22 cellular contexts compared by ENCODE assay signal in genomic region chr1:244020086-244020485, GRCh38.
"Had no signal": no experiment of that assay in that cellular context is flagged by ENCODE, and none has a peak within 500 bp of the region (broad histone marks: within the 10 kb centered on the region; RNA-seq: fewer than 3 reads in every experiment).

No MANE protein-coding gene starts in this region.

- DNase-seq: activated CD4-positive, alpha-beta memory T cell treated with anti-CD3 and anti-CD28 coated beads, Interleukin-2, amount 10 ng/mL, durations not matched to agents 7 days and 5 days; activated CD4-positive, alpha-beta T cell treated with anti-CD3 and anti-CD28 coated beads for 1 hour; activated CD4-positive, alpha-beta T cell treated with anti-CD3 and anti-CD28 coated beads, Interleukin-2, amount 10 ng/mL, durations not matched to agents 7 days and 5 days; activated naive CD4-positive, alpha-beta T cell; activated T-cell treated with anti-CD3 and anti-CD28 coated beads, Interleukin-2, amount 50 U/mL, for 72 hours; anterior cingulate cortex; endodermal cell; gastrocnemius medialis; glutamatergic neuron; left cardiac atrium; left ventricle myocardium superior; stimulated activated CD4-positive, alpha-beta T cell treated with anti-CD3 and anti-CD28 coated beads, Interleukin-1b, Interleukin-23, amount 100 ng/mL, for 48 hours; stimulated activated naive B cell treated with anti-CD40 and anti-IgM and Interleukin-4, amounts not matched to agents 10 μg/mL and 1 μg/mL and 100 μg/mL, for 72 hours; T-helper 2 cell had no signal

- H3K27me3 ChIP-seq: gastrocnemius medialis, right atrium auricular region, tibial nerve had no signal

- H3K9me3 ChIP-seq: gastrocnemius medialis, right atrium auricular region, tibial nerve had no signal

- H3K27me3 Mint-ChIP-seq: dendritic cell treated with granulocyte-macrophage colony-stimulating factor and Interleukin-4, amounts not matched to agents 40 ng/mL and 50 ng/mL, for 4 days had no signal

- H3K9me3 Mint-ChIP-seq: activated CD4-positive, alpha-beta memory T cell treated with anti-CD3 and anti-CD28 coated beads, Interleukin-2, amount 10 ng/mL, durations not matched to agents 7 days and 5 days; activated CD4-positive, alpha-beta T cell treated with anti-CD3 and anti-CD28 coated beads, Interleukin-2, amount 10 ng/mL, durations not matched to agents 7 days and 5 days; activated naive CD4-positive, alpha-beta T cell treated with anti-CD3 and anti-CD28 coated beads, Interleukin-2, amount 50 U/mL, for 72 hours; central memory CD8-positive, alpha-beta T cell; nephron had no signal

- H3K27ac Mint-ChIP-seq: activated CD4-positive, alpha-beta memory T cell treated with anti-CD3 and anti-CD28 coated beads, Interleukin-2, amount 10 ng/mL, durations not matched to agents 7 days and 5 days; activated CD4-positive, alpha-beta T cell treated with anti-CD3 and anti-CD28 coated beads, Interleukin-2, amount 10 ng/mL, durations not matched to agents 7 days and 5 days; activated naive CD4-positive, alpha-beta T cell treated with anti-CD3 and anti-CD28 coated beads, Interleukin-2, amount 50 U/mL, for 72 hours; activated T-cell treated with anti-CD3 and anti-CD28 coated beads, Interleukin-2, amount 50 U/mL, for 72 hours; dendritic cell treated with granulocyte-macrophage colony-stimulating factor and Interleukin-4, amounts not matched to agents 40 ng/mL and 50 ng/mL, for 4 days; endodermal cell; nephron; stimulated activated naive B cell treated with anti-CD40 and anti-IgM and Interleukin-4, amounts not matched to agents 10 μg/mL and 1 μg/mL and 100 μg/mL, for 72 hours had no signal

- H3K27ac ChIP-seq: gastrocnemius medialis, right atrium auricular region, tibial nerve had no signal

- H3K4me3 ChIP-seq: gastrocnemius medialis, right atrium auricular region, smooth muscle cell, tibial nerve had no signal

- ATAC-seq: activated naive CD4-positive, alpha-beta T cell treated with anti-CD3 and anti-CD28 coated beads, Interleukin-2, amount 50 U/mL, for 72 hours; activated T-cell treated with anti-CD3 and anti-CD28 coated beads, Interleukin-2, amount 50 U/mL, for 72 hours; esophagus mucosa; gastrocnemius medialis; left cardiac atrium; left ventricle myocardium superior; stimulated activated naive B cell treated with anti-CD40 and anti-IgM and Interleukin-4, amounts not matched to agents 10 μg/mL and 1 μg/mL and 100 μg/mL, for 72 hours had no signal

- H3K4me1 Mint-ChIP-seq: activated CD4-positive, alpha-beta memory T cell treated with anti-CD3 and anti-CD28 coated beads, Interleukin-2, amount 10 ng/mL, durations not matched to agents 7 days and 5 days; activated CD4-positive, alpha-beta T cell treated with anti-CD3 and anti-CD28 coated beads, Interleukin-2, amount 10 ng/mL, durations not matched to agents 7 days and 5 days; central memory CD8-positive, alpha-beta T cell; endodermal cell; nephron; stimulated activated naive B cell treated with anti-CD40 and anti-IgM and Interleukin-4, amounts not matched to agents 10 μg/mL and 1 μg/mL and 100 μg/mL, for 72 hours had no signal

- H3K4me3 Mint-ChIP-seq: activated CD4-positive, alpha-beta memory T cell treated with anti-CD3 and anti-CD28 coated beads, Interleukin-2, amount 10 ng/mL, durations not matched to agents 7 days and 5 days; activated CD4-positive, alpha-beta T cell treated with anti-CD3 and anti-CD28 coated beads, Interleukin-2, amount 10 ng/mL, durations not matched to agents 7 days and 5 days; activated T-cell treated with anti-CD3 and anti-CD28 coated beads, Interleukin-2, amount 50 U/mL, for 72 hours; central memory CD8-positive, alpha-beta T cell; dendritic cell treated with granulocyte-macrophage colony-stimulating factor and Interleukin-4, amounts not matched to agents 40 ng/mL and 50 ng/mL, for 4 days; endodermal cell; nephron; stimulated activated naive B cell treated with anti-CD40 and anti-IgM and Interleukin-4, amounts not matched to agents 10 μg/mL and 1 μg/mL and 100 μg/mL, for 72 hours had no signal

- H3K4me1 ChIP-seq: gastrocnemius medialis, right atrium auricular region, tibial nerve had no signal

- H3K36me3 ChIP-seq: gastrocnemius medialis, right atrium auricular region, tibial nerve had no signal
